ENCODE assay signal across 30 cellular contexts in the genomic region with DNA sequence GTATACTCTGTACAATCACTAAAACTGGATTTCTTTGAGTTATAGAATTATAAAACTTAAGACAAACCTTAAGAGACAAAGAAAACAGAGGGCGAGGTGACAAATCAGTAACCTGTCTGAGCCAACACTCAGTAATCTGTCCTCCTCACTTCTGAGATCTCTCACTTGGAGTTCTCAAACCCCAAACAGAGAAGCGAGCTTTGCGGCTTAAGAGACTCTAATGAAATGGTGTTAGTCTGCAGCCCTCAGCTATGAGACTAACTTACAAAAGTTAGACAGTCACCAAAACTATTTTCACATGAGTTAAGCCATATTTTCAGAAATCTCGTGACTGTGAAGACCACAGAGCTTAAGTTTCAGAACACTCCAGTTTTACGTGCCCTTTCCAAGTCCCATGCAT.
"Had no signal": no experiment of that assay in that cellular context is flagged by ENCODE, and none has a peak within 500 bp of the region (broad histone marks: within the 10 kb centered on the region; RNA-seq: fewer than 3 reads in every experiment).

No MANE protein-coding gene starts in this region.

- H3K27me3 ChIP-seq: adrenal gland, body of pancreas, brain microvascular endothelial cell, breast epithelium had no signal

- H3K4me3 ChIP-seq: adrenal gland, body of pancreas, breast epithelium had no signal

- DNase-seq: activated B cell treated with CpG ODN at 0.5 μM for 24 hours; activated CD4-positive, alpha-beta memory T cell treated with anti-CD3 and anti-CD28 coated beads for 36 hours; activated CD4-positive, alpha-beta T cell treated with anti-CD3 and anti-CD28 coated beads for 4 hours; activated CD4-positive, alpha-beta T cell treated with anti-CD3 and anti-CD28 coated beads, Interleukin-2, amount 10 ng/mL, durations not matched to agents 24 days and 14 days; activated CD4-positive, alpha-beta T cell treated with anti-CD3 and anti-CD28 coated beads, Interleukin-2, amount 50 U/mL, for 1 hour; activated CD4-positive, alpha-beta T cell treated with anti-CD3 and anti-CD28 coated beads, Interleukin-2, amount 50 U/mL, for 4 hours; activated CD4-positive, CD25-positive, alpha-beta regulatory T cell treated with anti-CD3 and anti-CD28 coated beads, Interleukin-2, amount 50 U/mL, for 72 hours; activated CD8-positive, alpha-beta memory T cell treated with anti-CD3 and anti-CD28 coated beads, Interleukin-2, amount 50 U/mL, for 4 hours; activated CD8-positive, alpha-beta T cell treated with anti-CD3 and anti-CD28 coated beads for 36 hours; activated effector memory CD4-positive, alpha-beta T cell treated with anti-CD3 and anti-CD28 coated beads, Interleukin-2, amount 50 U/mL, for 16 hours; activated naive CD4-positive, alpha-beta T cell treated with anti-CD3 and anti-CD28 coated beads for 36 hours; activated naive CD4-positive, alpha-beta T cell treated with anti-CD3 and anti-CD28 coated beads, Interleukin-2, amount 50 U/mL, for 16 hours; activated naive CD8-positive, alpha-beta T cell treated with anti-CD3 and anti-CD28 coated beads for 36 hours; activated T-cell treated with anti-CD3 and anti-CD28 coated beads for 4 hours; activated T-cell treated with anti-CD3 and anti-CD28 coated beads, Interleukin-2, amount 50 U/mL, for 1 hour; activated T-cell treated with anti-CD3 and anti-CD28 coated beads, Interleukin-2, amount 50 U/mL, for 4 hours; activated T-cell treated with anti-CD3 and anti-CD28 coated beads, Interleukin-2, amount 50 U/mL, for 72 hours; adrenal gland; amniotic stem cell; aorta; body of pancreas; brain microvascular endothelial cell; central memory CD4-positive, alpha-beta T cell; T-helper 1 cell; T-helper 2 cell; T-helper 9 cell had no signal

- H3K36me3 ChIP-seq: adrenal gland, brain microvascular endothelial cell, breast epithelium had no signal

- ATAC-seq: activated CD8-positive, alpha-beta T cell treated with anti-CD3 and anti-CD28 coated beads for 36 hours; activated naive CD4-positive, alpha-beta T cell treated with anti-CD3 and anti-CD28 coated beads, Interleukin-2, amount 50 U/mL, for 72 hours; activated T-cell treated with anti-CD3 and anti-CD28 coated beads, Interleukin-2, amount 50 U/mL, for 4 hours; activated T-cell treated with anti-CD3 and anti-CD28 coated beads, Interleukin-2, amount 50 U/mL, for 72 hours; activated T-helper 17 cell treated with anti-CD3 and anti-CD28 coated beads, Interleukin-2, amount 50 U/mL, for 72 hours; body of pancreas had no signal

- H3K9me3 ChIP-seq: adrenal gland, body of pancreas had no signal

- H3K4me1 ChIP-seq: adrenal gland, body of pancreas, breast epithelium had no signal

- H3K27ac ChIP-seq: adrenal gland, body of pancreas, brain microvascular endothelial cell, breast epithelium, VCaP had no signal
